16 cellular contexts compared by ENCODE assay signal in the genomic region with DNA sequence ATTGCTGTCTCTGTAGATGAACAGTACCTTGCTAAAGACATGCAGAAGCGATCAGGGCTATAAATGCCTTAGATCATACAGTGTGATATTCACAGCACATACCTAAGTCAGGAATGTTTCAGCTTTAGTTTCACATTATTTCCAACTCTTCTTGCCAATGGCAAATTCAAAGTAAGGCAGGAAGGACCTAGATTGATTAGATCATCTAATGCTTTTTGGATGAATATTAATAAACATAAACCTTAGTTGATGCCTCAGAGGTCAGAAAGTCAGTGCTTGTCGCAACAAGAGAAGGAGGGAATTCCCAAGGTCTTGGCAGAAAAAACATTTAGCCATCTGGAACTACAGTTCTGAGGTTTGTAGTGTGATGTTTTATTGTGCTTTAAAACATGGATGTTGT.
DNase-seq lines count a peak whose midpoint lies in the region; ATAC-seq and TF ChIP-seq lines count a peak whose summit lies in the region.
"Had no signal": no experiment of that assay in that cellular context is flagged by ENCODE, and none has a peak within 500 bp of the region (broad histone marks: within the 10 kb centered on the region; RNA-seq: fewer than 3 reads in every experiment).

No MANE protein-coding gene starts in this region.

- H3K27me3 ChIP-seq in breast epithelium (no peaks in the 10 kb centered on the region), mammary epithelial cell (ENCODE audit: insufficient read depth, low read length) (no peaks in the 10 kb centered on the region), hepatocyte (no peaks in the 10 kb centered on the region)
- H3K27me3 ChIP-seq: gastrocnemius medialis, thyroid gland had no signal

- peak; percentile 59 for DNase-seq in MCF 10A (ENCODE audit: unreplicated experiment)
- no peak for DNase-seq in breast epithelium (ENCODE audit: low spot score in 2 of 2)
- DNase-seq in mammary epithelial cell: peak; percentile 91
- DNase-seq in hepatocyte (ENCODE audit: low spot score): no peak
- no peak for DNase-seq in lower leg skin (ENCODE audit: low spot score in 2 of 2)
- no peak for DNase-seq in GOT3 (lab: John Stamatoyannopoulos, UW)
- DNase-seq: 8988T, activated gamma-delta T cell treated with Interleukin-2 at 50 U/mL for 16 hours, gastrocnemius medialis, T-helper 17 cell, thyroid gland had no signal

- H2AFZ ChIP-seq in mammary epithelial cell (ENCODE audit: low read depth, low read length) (no peak overlapping the region), hepatocyte (no peak overlapping the region)

- ATAC-seq in GM18870 (IDR thresholded peaks at IDR 0.05; ENCODE audit: unreplicated experiment) (no peak), HG03520 (IDR thresholded peaks at IDR 0.05; ENCODE audit: unreplicated experiment) (no peak)
- ATAC-seq: gastrocnemius medialis, Right ventricle myocardium inferior, T-helper 17 cell had no signal

- POLR2A ChIA-PET in MCF 10A (lab: Yijun Ruan, JAX): interaction anchor here (0.9 to 1.5 kb wide), 4 partner anchors 25 to 271 kb away, joined by 3 to 5 read pairs (median 4); no protein-coding TSS in a partner anchor

- in situ Hi-C loops in mammary epithelial cell (cut with MboI; ENCODE audit: low sequenced_read_pairs in 2 of 2): no loop called here

- H3K9me3 Mint-ChIP-seq in MCF 10A (ENCODE audit: unreplicated experiment): no peaks in the 10 kb centered on the region

- no peaks in the 10 kb centered on the region for H3K36me3 ChIP-seq in breast epithelium
- no peaks in the 10 kb centered on the region for H3K36me3 ChIP-seq in mammary epithelial cell (ENCODE audit: insufficient read depth, low read length)
- no peaks in the 10 kb centered on the region for H3K36me3 ChIP-seq in hepatocyte (replicated peaks; ENCODE audit: insufficient read depth, low read depth)
- H3K36me3 ChIP-seq: gastrocnemius medialis, thyroid gland had no signal

- no peaks in the 10 kb centered on the region for H3K27me3 Mint-ChIP-seq in MCF 10A (ENCODE audit: insufficient read depth, unreplicated experiment)
- H3K27me3 Mint-ChIP-seq: T-helper 17 cell had no signal

- H4K20me1 ChIP-seq in mammary epithelial cell (ENCODE audit: insufficient read depth, low read length) (no peaks in the 10 kb centered on the region), hepatocyte (ENCODE audit: insufficient read depth, poor library complexity, severe bottlenecking) (no peaks in the 10 kb centered on the region)

- H3K4me3 ChIP-seq in breast epithelium (no peak overlapping the region), mammary epithelial cell (replicated peaks in 1 of 3; ENCODE audit: insufficient read depth in 1 of 3, low read depth in 2 of 3, low read length in 3 of 3) (no peak overlapping the region), hepatocyte (no peak overlapping the region), lower leg skin (ENCODE audit: low read depth, poor library complexity, severe bottlenecking) (no peak overlapping the region)
- H3K4me3 ChIP-seq: gastrocnemius medialis, thyroid gland had no signal

- no peak for TF ChIP-seq POLR2A in breast epithelium (IDR thresholded peaks at IDR 0.05)
- TF ChIP-seq POLR2A in lower leg skin (IDR thresholded peaks at IDR 0.05): no peak

- 0% methylated on average over 2 of the region's 2 CpGs for WGBS in mammary epithelial cell (ENCODE audit: low coverage, missing lambda C conversion rate)
- WGBS in hepatocyte (ENCODE audit: low lambda C conversion rate, missing lambda C conversion rate): 65% methylated on average over 2 of the region's 2 CpGs
- 42 to 53% methylated on average over 2 of the region's 2 CpGs for whole genome bisulfite sequencing in lower leg skin, 2 donors

- H3K27ac Mint-ChIP-seq in MCF 10A (ENCODE audit: low read depth, unreplicated experiment): peak overlapping the region; percentile 44
- H3K27ac Mint-ChIP-seq: T-helper 17 cell had no signal

- H3K9me3 ChIP-seq in breast epithelium (no peaks in the 10 kb centered on the region), mammary epithelial cell (replicated peaks; ENCODE audit: insufficient read depth, low read length) (no peaks in the 10 kb centered on the region), hepatocyte (ENCODE audit: low read depth) (no peaks in the 10 kb centered on the region)
- H3K9me3 ChIP-seq: gastrocnemius medialis, thyroid gland had no signal

- TF ChIP-seq CTCF in MCF 10A (IDR thresholded peaks at IDR 0.05; ENCODE audit: unreplicated experiment) (no peak), breast epithelium (IDR thresholded peaks at IDR 0.05) (no peak), mammary epithelial cell (conservative IDR thresholded peaks at IDR 0.05 in 1 of 2, IDR thresholded peaks at IDR 0.05 in 1 of 2; ENCODE audit: extremely low read depth in 1 of 2, insufficient read depth in 1 of 2, low read depth in 1 of 2, low read length in 2 of 2) (no peak), hepatocyte (IDR thresholded peaks at IDR 0.05; ENCODE audit: poor library complexity) (no peak), lower leg skin (IDR thresholded peaks at IDR 0.05) (no peak)

- H3K79me2 ChIP-seq in mammary epithelial cell (ENCODE audit: insufficient read depth, low read length): no peaks in the 10 kb centered on the region
- no peaks in the 10 kb centered on the region for H3K79me2 ChIP-seq in hepatocyte

- H3K27ac ChIP-seq in breast epithelium: no peak overlapping the region
- H3K27ac ChIP-seq in mammary epithelial cell (ENCODE audit: insufficient read depth, low read depth, low read length): peak overlapping the region; percentile 82
- peak overlapping the region; percentile 57 for H3K27ac ChIP-seq in hepatocyte
- H3K27ac ChIP-seq: gastrocnemius medialis, HL-60, KMS-11, thyroid gland had no signal

- H3K9ac ChIP-seq in mammary epithelial cell (ENCODE audit: insufficient read depth, low read length): peak overlapping the region; percentile 50
- H3K9ac ChIP-seq: KMS-11 had no signal

- BruUV-seq in MCF 10A (replicated peaks; lab: Mats Ljungman, UMichigan) (no TSS peak), mammary epithelial cell (replicated peaks; lab: Mats Ljungman, UMichigan) (no TSS peak)

- H3K36me3 Mint-ChIP-seq in MCF 10A (ENCODE audit: insufficient read depth, unreplicated experiment): no peaks in the 10 kb centered on the region

- H3K4me3 Mint-ChIP-seq in MCF 10A (ENCODE audit: unreplicated experiment): no peak overlapping the region
- H3K4me3 Mint-ChIP-seq: T-helper 17 cell had no signal

- no peaks in the 10 kb centered on the region for H3K9me2 ChIP-seq in hepatocyte (replicated peaks; ENCODE audit: insufficient read depth)

- intact Hi-C loops in MCF 10A (cut with micrococcal nuclease) (no loop called here), breast epithelium (cut with DNase I; ENCODE audit: low total_unique reads) (no loop called here), mammary epithelial cell (cut with micrococcal nuclease) (loop anchor here (5.0 kb wide), 1 partner anchor 101 kb away; no protein-coding TSS in a partner anchor), lower leg skin (cut with DNase I; ENCODE audit: low total_unique reads) (no loop called here)

- H3K4me1 Mint-ChIP-seq in MCF 10A (ENCODE audit: insufficient read depth, unreplicated experiment): peaks cover 37% of the 10 kb centered on the region

- H3K4me2 ChIP-seq in mammary epithelial cell (ENCODE audit: insufficient read depth, low read depth, low read length): peak overlapping the region; percentile 58
- H3K4me2 ChIP-seq in hepatocyte: no peak overlapping the region
- H3K4me2 ChIP-seq: KMS-11 had no signal

- dilution Hi-C loops in mammary epithelial cell (cut with HindIII; ENCODE audit: low sequenced_read_pairs): loop anchor here (5.0 kb wide), 1 partner anchor 49 kb away; no protein-coding TSS in a partner anchor

- H3K4me1 ChIP-seq in breast epithelium: no peaks in the 10 kb centered on the region
- H3K4me1 ChIP-seq in mammary epithelial cell (ENCODE audit: insufficient read depth, low read length): peaks cover 30% of the 10 kb centered on the region
- H3K4me1 ChIP-seq in hepatocyte (ENCODE audit: insufficient read depth): peaks cover 6% of the 10 kb centered on the region
- H3K4me1 ChIP-seq: gastrocnemius medialis, thyroid gland had no signal

- CTCF ChIA-PET in MCF 10A (lab: Yijun Ruan, JAX) (interaction anchor here (0.6 to 1.3 kb wide), 6 partner anchors 11 to 502 kb away, joined by 3 to 4 read pairs (median 3); no protein-coding TSS in a partner anchor), mammary epithelial cell (lab: Charles Lee; ENCODE audit: low non-redundant PET) (no interaction called here)

Comparison
In these comparisons a context has a peak if more than half of its experiments do, and no peak if none do; other contexts are left out.
1. DNase-seq: peak in MCF 10A (single experiment) and mammary epithelial cell (single experiment); none in breast epithelium (0 of 2), hepatocyte (single experiment), lower leg skin (0 of 2) and GOT3 (single experiment).
2. H3K27ac ChIP-seq: peak in mammary epithelial cell (single experiment) and hepatocyte (single experiment); none in breast epithelium (0 of 2).